In the genomic region with DNA sequence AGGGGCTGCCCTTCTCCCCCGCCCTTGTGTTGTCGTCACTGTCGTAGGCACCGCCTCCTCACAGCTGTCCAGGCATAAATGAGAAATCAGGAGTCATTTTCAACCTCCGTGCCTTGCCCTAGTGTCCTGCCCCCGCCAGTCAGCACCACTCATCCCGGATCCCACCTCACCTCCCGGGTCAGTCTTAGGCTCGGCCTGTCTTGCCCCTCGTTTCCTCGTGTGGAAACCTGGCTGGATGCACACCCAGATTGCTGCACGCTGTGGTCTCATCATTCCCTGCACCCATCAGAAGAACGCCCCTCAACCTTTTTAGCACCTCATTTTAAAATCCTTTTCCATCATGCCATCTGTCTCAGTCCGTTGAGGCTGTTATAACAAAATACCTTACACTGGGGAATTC, we compare ENCODE assay signal across 1 cellular context.
TF ChIP-seq lines count a peak whose summit lies in the region.

No MANE protein-coding gene starts in this region.

TF ChIP-seq in H1, 55 proteins besides CTCF, POLR2A, EP300 and RAD21 (continued from another document):
- TF ChIP-seq, protein P1, sequence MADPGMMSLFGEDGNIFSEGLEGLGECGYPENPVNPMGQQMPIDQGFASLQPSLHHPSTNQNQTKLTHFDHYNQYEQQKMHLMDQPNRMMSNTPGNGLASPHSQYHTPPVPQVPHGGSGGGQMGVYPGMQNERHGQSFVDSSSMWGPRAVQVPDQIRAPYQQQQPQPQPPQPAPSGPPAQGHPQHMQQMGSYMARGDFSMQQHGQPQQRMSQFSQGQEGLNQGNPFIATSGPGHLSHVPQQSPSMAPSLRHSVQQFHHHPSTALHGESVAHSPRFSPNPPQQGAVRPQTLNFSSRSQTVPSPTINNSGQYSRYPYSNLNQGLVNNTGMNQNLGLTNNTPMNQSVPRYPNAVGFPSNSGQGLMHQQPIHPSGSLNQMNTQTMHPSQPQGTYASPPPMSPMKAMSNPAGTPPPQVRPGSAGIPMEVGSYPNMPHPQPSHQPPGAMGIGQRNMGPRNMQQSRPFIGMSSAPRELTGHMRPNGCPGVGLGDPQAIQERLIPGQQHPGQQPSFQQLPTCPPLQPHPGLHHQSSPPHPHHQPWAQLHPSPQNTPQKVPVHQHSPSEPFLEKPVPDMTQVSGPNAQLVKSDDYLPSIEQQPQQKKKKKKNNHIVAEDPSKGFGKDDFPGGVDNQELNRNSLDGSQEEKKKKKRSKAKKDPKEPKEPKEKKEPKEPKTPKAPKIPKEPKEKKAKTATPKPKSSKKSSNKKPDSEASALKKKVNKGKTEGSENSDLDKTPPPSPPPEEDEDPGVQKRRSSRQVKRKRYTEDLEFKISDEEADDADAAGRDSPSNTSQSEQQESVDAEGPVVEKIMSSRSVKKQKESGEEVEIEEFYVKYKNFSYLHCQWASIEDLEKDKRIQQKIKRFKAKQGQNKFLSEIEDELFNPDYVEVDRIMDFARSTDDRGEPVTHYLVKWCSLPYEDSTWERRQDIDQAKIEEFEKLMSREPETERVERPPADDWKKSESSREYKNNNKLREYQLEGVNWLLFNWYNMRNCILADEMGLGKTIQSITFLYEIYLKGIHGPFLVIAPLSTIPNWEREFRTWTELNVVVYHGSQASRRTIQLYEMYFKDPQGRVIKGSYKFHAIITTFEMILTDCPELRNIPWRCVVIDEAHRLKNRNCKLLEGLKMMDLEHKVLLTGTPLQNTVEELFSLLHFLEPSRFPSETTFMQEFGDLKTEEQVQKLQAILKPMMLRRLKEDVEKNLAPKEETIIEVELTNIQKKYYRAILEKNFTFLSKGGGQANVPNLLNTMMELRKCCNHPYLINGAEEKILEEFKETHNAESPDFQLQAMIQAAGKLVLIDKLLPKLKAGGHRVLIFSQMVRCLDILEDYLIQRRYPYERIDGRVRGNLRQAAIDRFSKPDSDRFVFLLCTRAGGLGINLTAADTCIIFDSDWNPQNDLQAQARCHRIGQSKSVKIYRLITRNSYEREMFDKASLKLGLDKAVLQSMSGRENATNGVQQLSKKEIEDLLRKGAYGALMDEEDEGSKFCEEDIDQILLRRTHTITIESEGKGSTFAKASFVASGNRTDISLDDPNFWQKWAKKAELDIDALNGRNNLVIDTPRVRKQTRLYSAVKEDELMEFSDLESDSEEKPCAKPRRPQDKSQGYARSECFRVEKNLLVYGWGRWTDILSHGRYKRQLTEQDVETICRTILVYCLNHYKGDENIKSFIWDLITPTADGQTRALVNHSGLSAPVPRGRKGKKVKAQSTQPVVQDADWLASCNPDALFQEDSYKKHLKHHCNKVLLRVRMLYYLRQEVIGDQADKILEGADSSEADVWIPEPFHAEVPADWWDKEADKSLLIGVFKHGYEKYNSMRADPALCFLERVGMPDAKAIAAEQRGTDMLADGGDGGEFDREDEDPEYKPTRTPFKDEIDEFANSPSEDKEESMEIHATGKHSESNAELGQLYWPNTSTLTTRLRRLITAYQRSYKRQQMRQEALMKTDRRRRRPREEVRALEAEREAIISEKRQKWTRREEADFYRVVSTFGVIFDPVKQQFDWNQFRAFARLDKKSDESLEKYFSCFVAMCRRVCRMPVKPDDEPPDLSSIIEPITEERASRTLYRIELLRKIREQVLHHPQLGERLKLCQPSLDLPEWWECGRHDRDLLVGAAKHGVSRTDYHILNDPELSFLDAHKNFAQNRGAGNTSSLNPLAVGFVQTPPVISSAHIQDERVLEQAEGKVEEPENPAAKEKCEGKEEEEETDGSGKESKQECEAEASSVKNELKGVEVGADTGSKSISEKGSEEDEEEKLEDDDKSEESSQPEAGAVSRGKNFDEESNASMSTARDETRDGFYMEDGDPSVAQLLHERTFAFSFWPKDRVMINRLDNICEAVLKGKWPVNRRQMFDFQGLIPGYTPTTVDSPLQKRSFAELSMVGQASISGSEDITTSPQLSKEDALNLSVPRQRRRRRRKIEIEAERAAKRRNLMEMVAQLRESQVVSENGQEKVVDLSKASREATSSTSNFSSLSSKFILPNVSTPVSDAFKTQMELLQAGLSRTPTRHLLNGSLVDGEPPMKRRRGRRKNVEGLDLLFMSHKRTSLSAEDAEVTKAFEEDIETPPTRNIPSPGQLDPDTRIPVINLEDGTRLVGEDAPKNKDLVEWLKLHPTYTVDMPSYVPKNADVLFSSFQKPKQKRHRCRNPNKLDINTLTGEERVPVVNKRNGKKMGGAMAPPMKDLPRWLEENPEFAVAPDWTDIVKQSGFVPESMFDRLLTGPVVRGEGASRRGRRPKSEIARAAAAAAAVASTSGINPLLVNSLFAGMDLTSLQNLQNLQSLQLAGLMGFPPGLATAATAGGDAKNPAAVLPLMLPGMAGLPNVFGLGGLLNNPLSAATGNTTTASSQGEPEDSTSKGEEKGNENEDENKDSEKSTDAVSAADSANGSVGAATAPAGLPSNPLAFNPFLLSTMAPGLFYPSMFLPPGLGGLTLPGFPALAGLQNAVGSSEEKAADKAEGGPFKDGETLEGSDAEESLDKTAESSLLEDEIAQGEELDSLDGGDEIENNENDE (IDR thresholded peaks at IDR 0.05; ENCODE audit: insufficient replicate concordance, low read length), result no peak
- TF ChIP-seq SAP30 (IDR thresholded peaks at IDR 0.05; ENCODE audit: insufficient read depth, insufficient replicate concordance, low read length), result no peak
- no peak for TF ChIP-seq CTBP2 (IDR thresholded peaks at IDR 0.05; ENCODE audit: borderline replicate concordance, insufficient read depth, insufficient read length, low read length)
- no peak for TF ChIP-seq GABPA (IDR thresholded peaks at IDR 0.05; ENCODE audit: borderline replicate concordance, insufficient read depth, low read length)
- TF ChIP-seq PHF8 (conservative IDR thresholded peaks at IDR 0.05; ENCODE audit: low read depth, low read length), result no peak
- TF ChIP-seq CHD1 (IDR thresholded peaks at IDR 0.05; ENCODE audit: low read depth, low read length), result no peak
- no peak for TF ChIP-seq KDM5A (IDR thresholded peaks at IDR 0.05; ENCODE audit: low read length)
- no peak for TF ChIP-seq SIRT6 (IDR thresholded peaks at IDR 0.05; ENCODE audit: low read length)
- TF ChIP-seq ZNF274 (IDR thresholded peaks at IDR 0.05; ENCODE audit: borderline replicate concordance, extremely low read depth, low read length), result no peak
- TF ChIP-seq RBBP5 (IDR thresholded peaks at IDR 0.05; ENCODE audit: borderline replicate concordance, low read depth, low read length), result no peak
- no peak for TF ChIP-seq EGR1 (IDR thresholded peaks at IDR 0.05; ENCODE audit: borderline replicate concordance, low read depth, low read length)
